Comparison of ENCODE assay signal across 8 cellular contexts in the genomic region with DNA sequence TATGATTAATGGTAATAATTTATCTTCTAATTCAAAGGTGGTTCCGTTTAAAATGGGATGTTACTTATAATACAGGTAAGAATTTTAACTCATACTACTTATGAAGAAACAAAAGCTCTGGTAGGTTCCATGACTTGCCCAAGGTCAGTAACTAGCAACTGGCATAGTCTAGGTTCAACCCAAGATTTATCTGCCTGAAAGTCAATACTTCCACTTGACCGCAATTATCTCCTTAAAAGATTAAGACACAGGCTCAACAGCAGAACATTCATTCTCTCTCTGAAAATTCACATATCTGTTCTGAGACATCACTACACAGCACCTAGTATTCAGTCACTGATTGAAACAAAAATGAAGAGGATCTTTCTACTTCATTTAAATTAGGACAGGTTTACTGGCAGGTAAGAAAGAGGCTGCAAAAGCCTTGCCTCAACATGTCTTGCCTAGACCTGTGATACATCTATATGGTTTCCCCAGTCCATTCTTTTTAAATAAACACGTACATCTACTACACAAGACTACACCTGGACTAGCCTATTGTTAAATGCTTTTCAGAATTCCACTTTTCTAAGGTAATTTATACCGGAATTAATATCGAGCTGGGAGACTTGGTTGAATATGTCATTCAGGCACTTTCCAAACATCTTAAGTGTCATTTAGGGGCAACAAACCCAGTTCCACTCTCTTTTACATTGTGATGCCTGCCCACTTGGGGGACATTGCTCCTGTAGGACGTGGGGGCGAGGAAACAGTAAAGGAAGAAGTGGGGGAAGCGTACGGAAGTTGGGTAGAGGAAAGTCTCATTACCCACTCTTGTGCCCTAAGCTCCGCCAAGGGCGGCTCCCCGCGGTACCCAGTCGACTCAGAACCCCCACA. TPM values are rescaled to one million over a fixed set of nuclear protein-coding genes. Genes with fewer than 3 reads are reported as not detected.
DNase-seq lines count a peak whose midpoint lies in the region; ATAC-seq and TF ChIP-seq lines count a peak whose summit lies in the region.

No MANE protein-coding gene starts in this region.

- H3K27ac ChIP-seq in left lung, result peak overlapping the region; percentile 36 to 77
- H3K27ac ChIP-seq in thymus (ENCODE audit: low read depth), result peak overlapping the region; percentile 84

- in situ Hi-C loops in astrocyte of the cerebellum (cut with HindIII; ENCODE audit: low sequenced_read_pairs), result loop anchor here (25.0 kb wide), 1 partner anchor 143 kb away; no protein-coding TSS in a partner anchor

- 17% methylated on average over 14 of the region's 14 CpGs for WGBS in thymus

- H3K36me3 ChIP-seq in left lung (no peaks in the 10 kb centered on the region), thymus (ENCODE audit: control insufficient read depth, insufficient read depth) (peaks cover 3% of the 10 kb centered on the region)

- DNase-seq in NCI-H2171 treated with DMSO at 0.1 percent for 48 hours (lab: John Stamatoyannopoulos, UW) (peak; percentile 29), NCI-H2171 (lab: John Stamatoyannopoulos, UW) (no peak), NCI-H2227 (lab: John Stamatoyannopoulos, UW; ENCODE audit: unreplicated experiment) (peak; percentile 17), astrocyte of the cerebellum (ENCODE audit: low read depth) (no peak), left lung (no peak), hippocampal formation (lab: John Stamatoyannopoulos, UW) (no peak)

- TF ChIP-seq CTCF in astrocyte of the cerebellum (IDR thresholded peaks at IDR 0.05; ENCODE audit: low read depth, low read length, missing control alignments), result no peak
- no peak for TF ChIP-seq CTCF in left lung (IDR thresholded peaks at IDR 0.05)

- H3K4me3 ChIP-seq in astrocyte of the cerebellum (ENCODE audit: low read depth, low read length) (peak overlapping the region; percentile 95), left lung (peak overlapping the region; percentile 82 to 83), thymus (ENCODE audit: low read length) (peak overlapping the region; percentile 92)

- H3K9me3 ChIP-seq in left lung (no peaks in the 10 kb centered on the region), thymus (ENCODE audit: control insufficient read depth) (no peaks in the 10 kb centered on the region)

- ATAC-seq in left lung (peak; percentile 43), GM18873 (IDR thresholded peaks at IDR 0.05; ENCODE audit: low FRiP score, unreplicated experiment) (no peak)

- H3K27me3 ChIP-seq in left lung (no peaks in the 10 kb centered on the region), thymus (ENCODE audit: control insufficient read depth, insufficient read depth) (no peaks in the 10 kb centered on the region)

- intact Hi-C loops in left lung (cut with DNase I), result loop anchor here in 1 of 2 donors (5.0 kb wide), 1 partner anchor 143 kb away; no protein-coding TSS in a partner anchor

- H3K4me1 ChIP-seq in left lung (peaks cover 4 to 28% of the 10 kb centered on the region in 2 donors), thymus (ENCODE audit: control insufficient read depth, insufficient read depth, low read length) (peaks cover 11% of the 10 kb centered on the region)

RNA-seq across cellular contexts. Expression of a gene that starts 1.1 kb away (rescaled TPM):
- total RNA-seq in left lung, result 10 to 100 TPM; 20.3 to 21.3 TPM
- polyA plus RNA-seq in thymus, result 7.3 TPM

RNA-seq across cellular contexts. Expression of a gene that starts 26.3 kb away (rescaled TPM):
- total RNA-seq in left lung, result 10 to 100 TPM; 12.3 to 14.9 TPM
- 22.8 TPM for polyA plus RNA-seq in thymus

RNA-seq across cellular contexts. Expression of a gene that starts 32.7 kb away (rescaled TPM):
- 10 to 100 TPM; 23.0 to 24.6 TPM for total RNA-seq in left lung
- 50.6 TPM for polyA plus RNA-seq in thymus

Comparison
In these comparisons a context has a peak if more than half of its experiments do, and no peak if none do; other contexts are left out.
1. DNase-seq: peak in NCI-H2171 treated with DMSO at 0.1 percent for 48 hours (single experiment) and NCI-H2227 (single experiment); none in NCI-H2171 (single experiment), astrocyte of the cerebellum (single experiment), left lung (0 of 2) and hippocampal formation (0 of 2).
2. Peak in every context shown above with its lines, with median percentiles within 50 percentile points of each other: H3K4me3 ChIP-seq.